8 cellular contexts compared by ENCODE assay signal in genomic region chr1:176595217-176595616, GRCh38.
"Had no signal": no experiment of that assay in that cellular context is flagged by ENCODE, and none has a peak within 500 bp of the region (broad histone marks: within the 10 kb centered on the region; RNA-seq: fewer than 3 reads in every experiment).

No MANE protein-coding gene starts in this region.

- FAIRE-seq: HepG2 had no signal

- H3K27ac ChIP-seq: GM23248, HL-60 had no signal

- DNase-seq: GM23248, GOT3, H7, HFFc6 had no signal

- H3K4me3 ChIP-seq: GM23248, HAP-1 had no signal

- H3K9me3 ChIP-seq: HAP-1 had no signal

- ATAC-seq: HCT116, HepG2 had no signal

- H2AFZ ChIP-seq: GM23248 had no signal

- H3K36me3 ChIP-seq: HAP-1 had no signal

- H3K4me1 ChIP-seq: HAP-1 had no signal

- H3K9ac ChIP-seq: GM23248 had no signal
